In genomic region chr1:189212606-189213005, GRCh38 we compare ENCODE assay signal across 1 cellular context.
TF ChIP-seq lines count a peak whose summit lies in the region.

No MANE protein-coding gene starts in this region.

TF ChIP-seq in WTC11, 78 proteins besides CTCF, POLR2A, EP300 and RAD21 (continued from another document):
- TF ChIP-seq, protein P1, sequence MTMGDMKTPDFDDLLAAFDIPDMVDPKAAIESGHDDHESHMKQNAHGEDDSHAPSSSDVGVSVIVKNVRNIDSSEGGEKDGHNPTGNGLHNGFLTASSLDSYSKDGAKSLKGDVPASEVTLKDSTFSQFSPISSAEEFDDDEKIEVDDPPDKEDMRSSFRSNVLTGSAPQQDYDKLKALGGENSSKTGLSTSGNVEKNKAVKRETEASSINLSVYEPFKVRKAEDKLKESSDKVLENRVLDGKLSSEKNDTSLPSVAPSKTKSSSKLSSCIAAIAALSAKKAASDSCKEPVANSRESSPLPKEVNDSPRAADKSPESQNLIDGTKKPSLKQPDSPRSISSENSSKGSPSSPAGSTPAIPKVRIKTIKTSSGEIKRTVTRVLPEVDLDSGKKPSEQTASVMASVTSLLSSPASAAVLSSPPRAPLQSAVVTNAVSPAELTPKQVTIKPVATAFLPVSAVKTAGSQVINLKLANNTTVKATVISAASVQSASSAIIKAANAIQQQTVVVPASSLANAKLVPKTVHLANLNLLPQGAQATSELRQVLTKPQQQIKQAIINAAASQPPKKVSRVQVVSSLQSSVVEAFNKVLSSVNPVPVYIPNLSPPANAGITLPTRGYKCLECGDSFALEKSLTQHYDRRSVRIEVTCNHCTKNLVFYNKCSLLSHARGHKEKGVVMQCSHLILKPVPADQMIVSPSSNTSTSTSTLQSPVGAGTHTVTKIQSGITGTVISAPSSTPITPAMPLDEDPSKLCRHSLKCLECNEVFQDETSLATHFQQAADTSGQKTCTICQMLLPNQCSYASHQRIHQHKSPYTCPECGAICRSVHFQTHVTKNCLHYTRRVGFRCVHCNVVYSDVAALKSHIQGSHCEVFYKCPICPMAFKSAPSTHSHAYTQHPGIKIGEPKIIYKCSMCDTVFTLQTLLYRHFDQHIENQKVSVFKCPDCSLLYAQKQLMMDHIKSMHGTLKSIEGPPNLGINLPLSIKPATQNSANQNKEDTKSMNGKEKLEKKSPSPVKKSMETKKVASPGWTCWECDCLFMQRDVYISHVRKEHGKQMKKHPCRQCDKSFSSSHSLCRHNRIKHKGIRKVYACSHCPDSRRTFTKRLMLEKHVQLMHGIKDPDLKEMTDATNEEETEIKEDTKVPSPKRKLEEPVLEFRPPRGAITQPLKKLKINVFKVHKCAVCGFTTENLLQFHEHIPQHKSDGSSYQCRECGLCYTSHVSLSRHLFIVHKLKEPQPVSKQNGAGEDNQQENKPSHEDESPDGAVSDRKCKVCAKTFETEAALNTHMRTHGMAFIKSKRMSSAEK (CRISPR knock-in tag; IDR thresholded peaks at IDR 0.05; ENCODE audit: borderline replicate concordance): no peak
- TF ChIP-seq, protein P2, sequence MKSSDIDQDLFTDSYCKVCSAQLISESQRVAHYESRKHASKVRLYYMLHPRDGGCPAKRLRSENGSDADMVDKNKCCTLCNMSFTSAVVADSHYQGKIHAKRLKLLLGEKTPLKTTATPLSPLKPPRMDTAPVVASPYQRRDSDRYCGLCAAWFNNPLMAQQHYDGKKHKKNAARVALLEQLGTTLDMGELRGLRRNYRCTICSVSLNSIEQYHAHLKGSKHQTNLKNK (CRISPR knock-in tag; IDR thresholded peaks at IDR 0.05): no peak
- TF ChIP-seq FOXP1 (CRISPR knock-in tag; IDR thresholded peaks at IDR 0.05; ENCODE audit: borderline replicate concordance): no peak
- TF ChIP-seq OVOL2 (CRISPR knock-in tag; IDR thresholded peaks at IDR 0.05; ENCODE audit: borderline replicate concordance): no peak
